ENCODE assay signal across 23 cellular contexts in genomic region chr13:27041341-27041740, GRCh38.
DNase-seq lines count a peak whose midpoint lies in the region; ATAC-seq and TF ChIP-seq lines count a peak whose summit lies in the region.
"Had no signal": no experiment of that assay in that cellular context is flagged by ENCODE, and none has a peak within 500 bp of the region (broad histone marks: within the 10 kb centered on the region; RNA-seq: fewer than 3 reads in every experiment).

No MANE protein-coding gene starts in this region.

- H3K27me3 ChIP-seq in trophoblast cell (ENCODE audit: insufficient read depth, low read length) (no peaks in the 10 kb centered on the region), transverse colon (no peaks in the 10 kb centered on the region)
- H3K27me3 ChIP-seq: Peyer's patch had no signal

- H3K4me1 ChIP-seq in trophoblast cell (ENCODE audit: control insufficient read depth in 1 of 2, insufficient read depth in 2 of 2, low read length in 2 of 2) (peaks cover 39 to 44% of the 10 kb centered on the region in 2 experiments), transverse colon (peaks cover 0 to 25% (median 16%) of the 10 kb centered on the region in 4 donors)

- in situ Hi-C loops in transverse colon (cut with MboI; ENCODE audit: low pct_ligation_motif_present in 1 of 4, low pct_unique_long_range_greater_than_20kb in 1 of 4, low sequenced_read_pairs in 3 of 4), result no loop called here

- no peaks in the 10 kb centered on the region for H3K36me3 ChIP-seq in trophoblast cell (ENCODE audit: control insufficient read depth in 1 of 2, insufficient read depth in 2 of 2, low read length in 2 of 2)
- H3K36me3 ChIP-seq in transverse colon, result no peaks in the 10 kb centered on the region
- H3K36me3 ChIP-seq: Peyer's patch had no signal

- no peaks in the 10 kb centered on the region for H3K9me3 Mint-ChIP-seq in activated naive CD4-positive, alpha-beta T cell treated with anti-CD3 and anti-CD28 coated beads, Interleukin-2, amount 50 U/mL, for 72 hours
- no peaks in the 10 kb centered on the region for H3K9me3 Mint-ChIP-seq in activated naive CD4-positive, alpha-beta T cell treated with anti-CD3 and anti-CD28 coated beads, Interleukin-2, amount 10 ng/mL, durations not matched to agents 7 days and 5 days
- H3K9me3 Mint-ChIP-seq in endothelial cell (ENCODE audit: unreplicated experiment), result no peaks in the 10 kb centered on the region

- no peak for DNase-seq in activated naive CD4-positive, alpha-beta T cell treated with anti-CD3 and anti-CD28 coated beads, Interleukin-2, amount 50 U/mL, for 72 hours (ENCODE audit: low spot score in 2 of 2)
- no peak for DNase-seq in activated naive CD4-positive, alpha-beta T cell treated with anti-CD3 and anti-CD28 coated beads, Interleukin-2, amount 10 ng/mL, durations not matched to agents 7 days and 5 days
- no peak for DNase-seq in endothelial cell (ENCODE audit: low spot score)
- peak; percentile 65 to 75 for DNase-seq in trophoblast cell
- no peak for DNase-seq in transverse colon
- no peak for DNase-seq in NCI-H146 treated with DMSO at 0.1 percent for 48 hours (lab: John Stamatoyannopoulos, UW; ENCODE audit: unreplicated experiment)
- DNase-seq in central memory CD4-positive, alpha-beta T cell, result no peak
- DNase-seq in NCI-H2171 (lab: John Stamatoyannopoulos, UW), result no peak
- DNase-seq: ACHN, EL, GF-D8, H7, KG1, NCI-H1105, NCI-H146, NCI-H2081, NCI-H2171 treated with DMSO at 0.1 percent for 48 hours, NCI-H524 treated with DMSO at 0.1 percent for 48 hours, NCI-H82, Peyer's patch had no signal

- H3K79me2 ChIP-seq in trophoblast cell (ENCODE audit: control insufficient read depth, insufficient read depth, low read length, poor library complexity), result peaks cover 8% of the 10 kb centered on the region

- H3K4me1 Mint-ChIP-seq in activated naive CD4-positive, alpha-beta T cell treated with anti-CD3 and anti-CD28 coated beads, Interleukin-2, amount 10 ng/mL, durations not matched to agents 7 days and 5 days, result peaks cover 9% of the 10 kb centered on the region
- peaks cover 3% of the 10 kb centered on the region for H3K4me1 Mint-ChIP-seq in endothelial cell (ENCODE audit: unreplicated experiment)
- H3K4me1 Mint-ChIP-seq: CD14-positive monocyte had no signal

- H4K8ac ChIP-seq in trophoblast cell (ENCODE audit: low read depth, low read length), result peak overlapping the region; percentile 78

- peaks cover 32% of the 10 kb centered on the region for H3K27me3 Mint-ChIP-seq in activated naive CD4-positive, alpha-beta T cell treated with anti-CD3 and anti-CD28 coated beads, Interleukin-2, amount 10 ng/mL, durations not matched to agents 7 days and 5 days
- peaks cover 3% of the 10 kb centered on the region for H3K27me3 Mint-ChIP-seq in endothelial cell (ENCODE audit: unreplicated experiment)

- peak overlapping the region; percentile 83 for H2AK5ac ChIP-seq in trophoblast cell (ENCODE audit: low read length)

- no peak overlapping the region for H2AFZ ChIP-seq in trophoblast cell (ENCODE audit: insufficient read depth, low read length, poor library complexity)

- H3K9me3 ChIP-seq in trophoblast cell (ENCODE audit: insufficient read depth, low read depth, low read length), result no peaks in the 10 kb centered on the region
- H3K9me3 ChIP-seq in transverse colon, result no peaks in the 10 kb centered on the region
- H3K9me3 ChIP-seq: Peyer's patch had no signal

- intact Hi-C loops in transverse colon (cut with DNase I; ENCODE audit: low total_unique reads), result no loop called here

- H4K12ac ChIP-seq in trophoblast cell (ENCODE audit: low read depth, low read length), result no peak overlapping the region

- WGBS in trophoblast cell (ENCODE audit: extremely low coverage, insufficient coverage, insufficient read length), result no CpG with 5 or more reads among the region's 6 CpGs
- WGBS in transverse colon (ENCODE audit: low coverage in 1 of 2), 2 donors, result 79 to 97% methylated on average over 4 to 6 of the region's 6 CpGs

- H2BK120ac ChIP-seq in trophoblast cell (ENCODE audit: insufficient read depth, low read length, poor library complexity), result peak overlapping the region; percentile 99

- no peak overlapping the region for H3K9ac ChIP-seq in trophoblast cell (ENCODE audit: low read length)

- no peak for TF ChIP-seq POLR2A in transverse colon (IDR thresholded peaks at IDR 0.05)

- CTCF ChIA-PET in activated naive CD4-positive, alpha-beta T cell treated with anti-CD3 and anti-CD28 coated beads, Interleukin-2, amount 10 ng/mL, durations not matched to agents 7 days and 5 days (lab: Charles Lee), result no interaction called here

- H3K4me3 ChIP-seq in trophoblast cell (ENCODE audit: low read depth, low read length) (no peak overlapping the region), transverse colon (no peak overlapping the region)
- H3K4me3 ChIP-seq: Peyer's patch had no signal

- peak overlapping the region; percentile 42 for H3K18ac ChIP-seq in trophoblast cell (ENCODE audit: low read length)

- H3K23ac ChIP-seq in trophoblast cell (ENCODE audit: low read length), result no peak overlapping the region

- TF ChIP-seq EP300 in transverse colon (IDR thresholded peaks at IDR 0.05; ENCODE audit: low read depth), result no peak

- peak overlapping the region; percentile 90 for H3K14ac ChIP-seq in trophoblast cell (ENCODE audit: low read length)

- H4K91ac ChIP-seq in trophoblast cell (ENCODE audit: low read depth, low read length), result peak overlapping the region; percentile 98

- H3K27ac Mint-ChIP-seq in activated naive CD4-positive, alpha-beta T cell treated with anti-CD3 and anti-CD28 coated beads, Interleukin-2, amount 50 U/mL, for 72 hours, result peak overlapping the region; percentile 19 to 84
- H3K27ac Mint-ChIP-seq in activated naive CD4-positive, alpha-beta T cell treated with anti-CD3 and anti-CD28 coated beads, Interleukin-2, amount 10 ng/mL, durations not matched to agents 7 days and 5 days, result no peak overlapping the region
- peak overlapping the region; percentile 19 for H3K27ac Mint-ChIP-seq in endothelial cell (ENCODE audit: unreplicated experiment)
- H3K27ac Mint-ChIP-seq: CD14-positive monocyte had no signal

- H3K79me1 ChIP-seq in trophoblast cell (ENCODE audit: low read length), result peaks cover 43% of the 10 kb centered on the region

- no peak overlapping the region for H3K4me2 ChIP-seq in trophoblast cell (ENCODE audit: low read length)

- H2BK12ac ChIP-seq in trophoblast cell (ENCODE audit: low read length), result peak overlapping the region; percentile 86

- peak overlapping the region; percentile 94 for H2BK5ac ChIP-seq in trophoblast cell (ENCODE audit: low read depth, low read length, poor library complexity)

- no peak for TF ChIP-seq CTCF in endothelial cell (IDR thresholded peaks at IDR 0.05; ENCODE audit: unreplicated experiment)
- no peak for TF ChIP-seq CTCF in transverse colon (IDR thresholded peaks at IDR 0.05)

- H3K4me3 Mint-ChIP-seq in activated naive CD4-positive, alpha-beta T cell treated with anti-CD3 and anti-CD28 coated beads, Interleukin-2, amount 10 ng/mL, durations not matched to agents 7 days and 5 days, result no peak overlapping the region
- peak overlapping the region; percentile 40 for H3K4me3 Mint-ChIP-seq in endothelial cell (ENCODE audit: unreplicated experiment)
- H3K4me3 Mint-ChIP-seq: CD14-positive monocyte had no signal

- no peaks in the 10 kb centered on the region for H3K36me3 Mint-ChIP-seq in activated naive CD4-positive, alpha-beta T cell treated with anti-CD3 and anti-CD28 coated beads, Interleukin-2, amount 50 U/mL, for 72 hours
- H3K36me3 Mint-ChIP-seq in activated naive CD4-positive, alpha-beta T cell treated with anti-CD3 and anti-CD28 coated beads, Interleukin-2, amount 10 ng/mL, durations not matched to agents 7 days and 5 days, result no peaks in the 10 kb centered on the region
- peaks cover 3% of the 10 kb centered on the region for H3K36me3 Mint-ChIP-seq in endothelial cell (ENCODE audit: low read depth, unreplicated experiment)
- H3K36me3 Mint-ChIP-seq: CD14-positive monocyte had no signal

- no peak for ATAC-seq in activated naive CD4-positive, alpha-beta T cell treated with anti-CD3 and anti-CD28 coated beads, Interleukin-2, amount 50 U/mL, for 72 hours

- H3K27ac ChIP-seq in trophoblast cell (ENCODE audit: low read depth, low read length) (peak overlapping the region; percentile 99), transverse colon (peak overlapping the region; percentile 74 to 85 (median 78))
- H3K27ac ChIP-seq: 22Rv1, HL-60 had no signal

- peak overlapping the region; percentile 4 for H3K4ac ChIP-seq in trophoblast cell (ENCODE audit: low read depth, low read length)

Comparison
In these comparisons a context has a peak if more than half of its experiments do, and no peak if none do; other contexts are left out.
1. DNase-seq: peak in trophoblast cell (2 of 2); none in activated naive CD4-positive, alpha-beta T cell treated with anti-CD3 and anti-CD28 coated beads, Interleukin-2, amount 50 U/mL, for 72 hours (0 of 2), activated naive CD4-positive, alpha-beta T cell treated with anti-CD3 and anti-CD28 coated beads, Interleukin-2, amount 10 ng/mL, durations not matched to agents 7 days and 5 days (single experiment), endothelial cell (single experiment), transverse colon (single experiment), NCI-H146 treated with DMSO at 0.1 percent for 48 hours (single experiment), central memory CD4-positive, alpha-beta T cell (single experiment) and NCI-H2171 (single experiment).